Comparison of ENCODE assay signal across 14 cellular contexts in the genomic region with DNA sequence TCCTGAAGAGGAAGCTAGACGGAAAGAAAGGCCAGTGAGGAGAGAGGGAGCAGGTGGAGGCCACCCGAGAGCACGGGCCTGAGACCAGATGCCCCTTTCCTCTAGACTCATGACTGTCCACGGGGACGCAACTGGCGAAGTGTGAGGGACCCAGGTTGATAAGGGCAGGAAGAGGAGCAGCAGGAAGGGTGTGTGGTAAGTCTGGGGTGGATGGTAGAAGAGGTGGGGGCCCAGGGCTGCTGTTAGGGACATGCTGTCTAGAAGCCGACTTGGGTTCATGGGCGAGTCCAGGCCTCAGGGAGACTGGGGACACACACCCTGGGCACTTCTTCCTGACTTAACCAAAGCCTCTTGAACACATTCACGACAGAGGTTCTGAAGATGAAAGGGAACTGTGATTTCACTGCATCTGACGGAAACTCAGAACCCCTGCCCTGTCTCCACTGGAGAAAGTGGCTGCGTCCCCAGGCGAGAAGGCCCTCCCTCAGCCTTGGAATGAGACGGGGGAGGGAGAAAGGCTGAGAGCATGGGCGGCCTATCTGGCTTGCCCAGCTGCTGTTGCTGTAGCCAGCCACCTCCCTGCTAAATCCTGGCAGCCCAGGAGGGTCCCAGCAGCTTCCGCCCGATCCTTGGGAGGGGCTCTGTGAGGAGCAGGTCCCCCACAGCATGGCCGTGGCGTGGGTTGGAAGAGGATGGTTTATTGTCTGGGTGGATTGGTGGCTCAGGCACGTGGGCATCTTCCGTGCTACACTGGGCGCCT. TPM values are rescaled to one million over a fixed set of nuclear protein-coding genes. Genes with fewer than 3 reads are reported as not detected.
DNase-seq lines count a peak whose midpoint lies in the region; ATAC-seq, FAIRE-seq and TF ChIP-seq lines count a peak whose summit lies in the region.
"Had no signal": no experiment of that assay in that cellular context is flagged by ENCODE, and none has a peak within 500 bp of the region (broad histone marks: within the 10 kb centered on the region; RNA-seq: fewer than 3 reads in every experiment).

No MANE protein-coding gene starts in this region.

- DNase-seq in CD8-positive, alpha-beta T cell: no peak
- DNase-seq in astrocyte (ENCODE audit: low read depth) (no peak), immature natural killer cell (no peak), sigmoid colon (no peak), D341Med (ENCODE audit: low spot score) (no peak), HCEC 1CT (no peak), COR-L47 (lab: John Stamatoyannopoulos, UW) (no peak)
- DNase-seq: activated CD4-positive, alpha-beta T cell treated with anti-CD3 and anti-CD28 coated beads, Interleukin-2, amount 50 U/mL, for 1 hour; NCI-H2171 treated with DMSO at 0.1 percent for 48 hours; SHP77 had no signal

- TF ChIP-seq POLR2A in sigmoid colon (IDR thresholded peaks at IDR 0.05): no peak

- CTCF ChIA-PET in CD8-positive, alpha-beta T cell (lab: Charles Lee): interaction anchor here (0.8 to 8.5 kb wide), 5 partner anchors 12 to 292 kb away, joined by 3 to 240 read pairs (median 4); no protein-coding TSS in a partner anchor

- peak overlapping the region; percentile 93 for H3K9ac ChIP-seq in astrocyte (ENCODE audit: low read length)

- peaks cover 18% of the 10 kb centered on the region for H3K4me1 Mint-ChIP-seq in CD8-positive, alpha-beta T cell (ENCODE audit: low read depth)
- H3K4me1 Mint-ChIP-seq in astrocyte (ENCODE audit: low read depth, unreplicated experiment) (peaks cover 44% of the 10 kb centered on the region), immature natural killer cell (peaks cover 38 to 56% of the 10 kb centered on the region in 2 donors)

- no peak for FAIRE-seq in astrocyte (lab: Jason Lieb, UNC)
- FAIRE-seq: frontal cortex, GM18507 had no signal

- TF ChIP-seq EP300 in sigmoid colon (IDR thresholded peaks at IDR 0.05): no peak

- no peak for TF ChIP-seq CTCF in CD8-positive, alpha-beta T cell (IDR thresholded peaks at IDR 0.05)
- no peak for TF ChIP-seq CTCF in astrocyte (IDR thresholded peaks at IDR 0.05; ENCODE audit: insufficient read depth, low read depth, low read length)
- TF ChIP-seq CTCF in sigmoid colon (IDR thresholded peaks at IDR 0.05): no peak

- peaks cover 55% of the 10 kb centered on the region for H3K36me3 Mint-ChIP-seq in CD8-positive, alpha-beta T cell
- H3K36me3 Mint-ChIP-seq in astrocyte (ENCODE audit: low read depth, unreplicated experiment) (peaks cover 28% of the 10 kb centered on the region), immature natural killer cell (peaks cover 7 to 18% (median 17%) of the 10 kb centered on the region in 3 donors)

- H3K4me2 ChIP-seq in astrocyte (ENCODE audit: low read length): peak overlapping the region; percentile 86

- no peak overlapping the region for H2AFZ ChIP-seq in astrocyte (ENCODE audit: low read depth, low read length)

- 79 to 81% methylated on average over 21 of the region's 21 CpGs for WGBS in sigmoid colon, 2 donors

- peaks cover 23% of the 10 kb centered on the region for H3K27me3 Mint-ChIP-seq in CD8-positive, alpha-beta T cell (ENCODE audit: low read depth)
- H3K27me3 Mint-ChIP-seq in astrocyte (ENCODE audit: low read depth, unreplicated experiment): no peaks in the 10 kb centered on the region
- H3K27me3 Mint-ChIP-seq in immature natural killer cell (ENCODE audit: low read depth in 3 of 3): peaks cover 12 to 21% (median 16%) of the 10 kb centered on the region in 3 donors

- intact Hi-C loops in CD8-positive, alpha-beta T cell (cut with DNase I, micrococcal nuclease): loop anchor here in 1 of 2 experiments (5.0 kb wide), 1 partner anchor 41 kb away; no protein-coding TSS in a partner anchor
- intact Hi-C loops in sigmoid colon (cut with DNase I): no loop called here

- no peaks in the 10 kb centered on the region for H3K27me3 ChIP-seq in CD8-positive, alpha-beta T cell (ENCODE audit: insufficient read depth, low read length)
- H3K27me3 ChIP-seq in astrocyte (ENCODE audit: insufficient read depth, low read length) (no peaks in the 10 kb centered on the region), sigmoid colon (peaks cover 0 to 13% (median 0%) of the 10 kb centered on the region in 3 donors)

- H3K9me3 Mint-ChIP-seq in CD8-positive, alpha-beta T cell: no peaks in the 10 kb centered on the region
- H3K9me3 Mint-ChIP-seq in astrocyte (ENCODE audit: unreplicated experiment) (peaks cover 2% of the 10 kb centered on the region), immature natural killer cell (no peaks in the 10 kb centered on the region)
- H3K9me3 Mint-ChIP-seq: stimulated activated naive CD8-positive, alpha-beta T cell treated with anti-CD3 and anti-CD28 coated beads, Interleukin-15, Interleukin-2, amounts not matched to agents 100 ng/mL and 50 ng/mL, for 24 hours had no signal

- H3K36me3 ChIP-seq in CD8-positive, alpha-beta T cell (ENCODE audit: insufficient read depth, low read length): peaks cover 19% of the 10 kb centered on the region
- peaks cover 9% of the 10 kb centered on the region for H3K36me3 ChIP-seq in astrocyte (ENCODE audit: insufficient read depth, low read length)
- H3K36me3 ChIP-seq in sigmoid colon: peaks cover 0 to 42% (median 0%) of the 10 kb centered on the region in 4 donors

- no peaks in the 10 kb centered on the region for H3K9me3 ChIP-seq in CD8-positive, alpha-beta T cell (ENCODE audit: low read length)
- H3K9me3 ChIP-seq in astrocyte (ENCODE audit: insufficient read depth, low read depth, low read length) (no peaks in the 10 kb centered on the region), sigmoid colon (no peaks in the 10 kb centered on the region)

- no peak overlapping the region for H3K27ac ChIP-seq in CD8-positive, alpha-beta T cell (ENCODE audit: low read depth, low read length)
- H3K27ac ChIP-seq in astrocyte (ENCODE audit: low read depth, low read length): peak overlapping the region; percentile 99
- H3K27ac ChIP-seq in sigmoid colon: peak overlapping the region; percentile 88 to 92 (median 91)

- POLR2A ChIA-PET in CD8-positive, alpha-beta T cell (lab: Charles Lee): interaction anchor here (1.3 kb wide), 1 partner anchor 184 kb away, joined by 3 read pairs; no protein-coding TSS in a partner anchor

- peaks cover 79% of the 10 kb centered on the region for H3K79me2 ChIP-seq in astrocyte (ENCODE audit: insufficient read depth, low read length)

- H3K4me3 ChIP-seq in CD8-positive, alpha-beta T cell (ENCODE audit: low read depth, low read length): no peak overlapping the region
- H3K4me3 ChIP-seq in astrocyte (ENCODE audit: insufficient read depth, low read depth, low read length): no peak overlapping the region
- H3K4me3 ChIP-seq in sigmoid colon: peak overlapping the region in 1 of 4 donors; percentile 1

- no peak overlapping the region for H3K4me3 Mint-ChIP-seq in CD8-positive, alpha-beta T cell
- no peak overlapping the region for H3K4me3 Mint-ChIP-seq in astrocyte (ENCODE audit: unreplicated experiment)
- H3K4me3 Mint-ChIP-seq in immature natural killer cell: peak overlapping the region in 3 of 5 donors; percentile 3 to 25 (median 13)
- H3K4me3 Mint-ChIP-seq: stimulated activated naive CD8-positive, alpha-beta T cell treated with anti-CD3 and anti-CD28 coated beads, Interleukin-15, Interleukin-2, amounts not matched to agents 100 ng/mL and 50 ng/mL, for 24 hours had no signal

- H4K20me1 ChIP-seq in astrocyte (ENCODE audit: insufficient read depth, low read length): peaks cover 27% of the 10 kb centered on the region

- H3K4me1 ChIP-seq in CD8-positive, alpha-beta T cell (ENCODE audit: insufficient read depth, low read length): peaks cover 24% of the 10 kb centered on the region
- H3K4me1 ChIP-seq in astrocyte (ENCODE audit: insufficient read depth, low read length) (peaks cover 72% of the 10 kb centered on the region), sigmoid colon (peaks cover 0 to 89% (median 85%) of the 10 kb centered on the region in 4 donors)

- no peak for ATAC-seq in CD8-positive, alpha-beta T cell
- no peak for ATAC-seq in HG02642 (IDR thresholded peaks at IDR 0.05; ENCODE audit: poor library complexity, unreplicated experiment)

- H3K27ac Mint-ChIP-seq in CD8-positive, alpha-beta T cell: peak overlapping the region; percentile 60
- H3K27ac Mint-ChIP-seq in astrocyte (ENCODE audit: unreplicated experiment): peak overlapping the region; percentile 83
- peak overlapping the region in 4 of 6 donors; percentile 5 to 64 (median 29) for H3K27ac Mint-ChIP-seq in immature natural killer cell
- H3K27ac Mint-ChIP-seq: stimulated activated naive CD8-positive, alpha-beta T cell treated with anti-CD3 and anti-CD28 coated beads, Interleukin-15, Interleukin-2, amounts not matched to agents 100 ng/mL and 50 ng/mL, for 24 hours had no signal

RNA-seq across cellular contexts. Expression of a gene that starts 6.0 kb away (rescaled TPM):
- 10 to 100 TPM; 12.1 to 13.0 TPM for total RNA-seq in CD8-positive, alpha-beta T cell
- 9.0 and 14.5 TPM in 2 replicates for total RNA-seq in astrocyte
- 1 to 10 TPM in 2 of 3 donors, under 1 TPM in 1; 0.90 to 5.9 (median 1.2) TPM for polyA plus RNA-seq in immature natural killer cell
- total RNA-seq in sigmoid colon: 10 to 100 TPM; 10.4 to 44.9 (median 24.8) TPM
- 1 to 10 TPM; 1.6 to 5.4 (median 5.1) TPM for polyA plus RNA-seq in sigmoid colon

RNA-seq across cellular contexts. Expression of a gene that starts 19.0 kb away (rescaled TPM):
- 10 to 100 TPM; 38.7 to 48.2 TPM for total RNA-seq in CD8-positive, alpha-beta T cell
- 32.8 and 36.8 TPM in 2 replicates for total RNA-seq in astrocyte
- 100 to 1,000 TPM in 2 of 3 donors, 10 to 100 TPM in 1; 90.6 to 107 (median 104) TPM for polyA plus RNA-seq in immature natural killer cell
- 10 to 100 TPM; 26.3 to 43.0 (median 32.9) TPM for total RNA-seq in sigmoid colon
- 10 to 100 TPM; 61.3 to 66.8 (median 63.3) TPM for polyA plus RNA-seq in sigmoid colon

RNA-seq across cellular contexts. Expression of a gene that starts 30.9 kb away (rescaled TPM):
- 100 to 1,000 TPM; 128 to 149 TPM for total RNA-seq in CD8-positive, alpha-beta T cell
- 25.8 and 26.7 TPM in 2 replicates for total RNA-seq in astrocyte
- polyA plus RNA-seq in immature natural killer cell: 10 to 100 TPM; 18.6 to 26.4 (median 21.4) TPM
- 10 to 100 TPM; 27.6 to 60.1 (median 38.8) TPM for total RNA-seq in sigmoid colon
- polyA plus RNA-seq in sigmoid colon: 10 to 100 TPM in 2 of 3 donors, 1 to 10 TPM in 1; 7.2 to 26.6 (median 12.0) TPM

RNA-seq across cellular contexts. Expression of a gene that starts 35.7 kb away (rescaled TPM):
- not detected for total RNA-seq in CD8-positive, alpha-beta T cell
- total RNA-seq in astrocyte (0.65 and 0.77 TPM in 2 replicates), sigmoid colon (under 1 TPM; 0.16 to 0.71 (median 0.48) TPM)
- polyA plus RNA-seq in immature natural killer cell (under 1 TPM in 1 of 3 donors, not detected in 2; 0.37 TPM), sigmoid colon (under 1 TPM in 2 of 3 donors, not detected in 1; under 0.01 to 0.69 TPM)

Comparison
In these comparisons a context has a peak if more than half of its experiments do, and no peak if none do; other contexts are left out.
1. H3K27ac Mint-ChIP-seq: peak in every context shown above with its lines; median percentile 83 in astrocyte; 60 in CD8-positive, alpha-beta T cell; 29 in immature natural killer cell.
2. H3K4me3 Mint-ChIP-seq: peak in immature natural killer cell (3 of 5); none in CD8-positive, alpha-beta T cell (single experiment) and astrocyte (single experiment).